14 cellular contexts compared by ENCODE assay signal in the genomic region with DNA sequence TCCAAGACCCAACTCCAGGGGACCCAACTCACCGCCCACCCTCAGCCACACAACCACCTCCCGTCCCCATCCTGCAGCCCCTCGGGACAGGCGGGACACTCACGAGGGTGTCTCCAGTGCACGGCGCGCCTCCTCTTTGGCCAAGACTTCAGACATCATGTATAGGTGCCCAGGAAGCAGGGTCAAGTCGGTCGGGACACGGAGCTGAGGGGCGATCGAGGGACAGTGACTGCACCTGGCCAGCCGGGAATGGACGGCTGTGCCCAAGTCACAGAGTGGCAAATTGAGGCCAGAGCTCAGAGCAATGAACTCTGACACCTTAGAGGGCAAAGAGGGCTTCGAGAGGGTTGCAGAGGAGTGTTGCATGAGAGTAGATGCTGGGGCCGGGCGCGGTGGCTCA. TPM values are rescaled to one million over a fixed set of nuclear protein-coding genes. Genes with fewer than 3 reads are reported as not detected.
DNase-seq lines count a peak whose midpoint lies in the region; ATAC-seq and TF ChIP-seq lines count a peak whose summit lies in the region.
"Had no signal": no experiment of that assay in that cellular context is flagged by ENCODE, and none has a peak within 500 bp of the region (broad histone marks: within the 10 kb centered on the region; RNA-seq: fewer than 3 reads in every experiment).

No MANE protein-coding gene starts in this region.

- no peak overlapping the region for H3K9ac ChIP-seq in iPS-15b (ENCODE audit: low read depth, low read length)

- no peaks in the 10 kb centered on the region for H3K27me3 Mint-ChIP-seq in activated CD8-positive, alpha-beta T cell treated with anti-CD3 and anti-CD28 coated beads for 36 hours

- CTCF ChIA-PET in activated CD8-positive, alpha-beta T cell treated with anti-CD3 and anti-CD28 coated beads for 36 hours (lab: Charles Lee): interaction anchor here (1.7 kb wide), 1 partner anchor 63 kb away, joined by 6 read pairs; no protein-coding TSS in a partner anchor

- no peak for TF ChIP-seq CTCF in activated CD8-positive, alpha-beta T cell treated with anti-CD3 and anti-CD28 coated beads for 36 hours (IDR thresholded peaks at IDR 0.05)

- POLR2A ChIA-PET in activated CD8-positive, alpha-beta T cell treated with anti-CD3 and anti-CD28 coated beads for 36 hours (lab: Charles Lee): interaction anchor here (0.6 to 1.8 kb wide), 5 partner anchors 8 to 30 kb away, joined by 3 to 10 read pairs (median 4); partner anchors contain the start of gene STAP2

- H3K4me1 ChIP-seq in iPS-15b (ENCODE audit: control insufficient read depth, insufficient read depth, low read length): peaks cover 5% of the 10 kb centered on the region

- H3K27me3 ChIP-seq in iPS-15b (ENCODE audit: control insufficient read depth, insufficient read depth, low read length): no peaks in the 10 kb centered on the region

- H3K9me3 ChIP-seq in iPS-15b (ENCODE audit: control insufficient read depth, insufficient read depth, low read length): no peaks in the 10 kb centered on the region

- DNase-seq in activated CD8-positive, alpha-beta T cell treated with anti-CD3 and anti-CD28 coated beads for 36 hours: no peak
- DNase-seq: activated effector memory CD4-positive, alpha-beta T cell treated with Interleukin-2 at 50 U/mL for 16 hours; KG1; NCI-H1417; PC-3 had no signal

- H3K4me3 Mint-ChIP-seq in activated CD8-positive, alpha-beta T cell treated with anti-CD3 and anti-CD28 coated beads for 36 hours: peak overlapping the region; percentile 93

- H3K27ac Mint-ChIP-seq in activated CD8-positive, alpha-beta T cell treated with anti-CD3 and anti-CD28 coated beads for 36 hours: peak overlapping the region; percentile 38
- H3K27ac Mint-ChIP-seq: progenitor cell of endocrine pancreas had no signal

- H3K9me3 Mint-ChIP-seq in activated CD8-positive, alpha-beta T cell treated with anti-CD3 and anti-CD28 coated beads for 36 hours: peaks cover 2% of the 10 kb centered on the region

- peaks cover 26% of the 10 kb centered on the region for H3K4me1 Mint-ChIP-seq in activated CD8-positive, alpha-beta T cell treated with anti-CD3 and anti-CD28 coated beads for 36 hours (ENCODE audit: low read depth)

- peaks cover 26% of the 10 kb centered on the region for H3K36me3 Mint-ChIP-seq in activated CD8-positive, alpha-beta T cell treated with anti-CD3 and anti-CD28 coated beads for 36 hours (ENCODE audit: low read depth)

- H3K36me3 ChIP-seq in iPS-15b (ENCODE audit: control insufficient read depth, insufficient read depth, low read length): peaks cover 4% of the 10 kb centered on the region

- no peak for ATAC-seq in activated CD8-positive, alpha-beta T cell treated with anti-CD3 and anti-CD28 coated beads for 36 hours
- ATAC-seq in HG03432 (IDR thresholded peaks at IDR 0.05; ENCODE audit: unreplicated experiment): no peak
- ATAC-seq: PC-3 had no signal

- intact Hi-C loops in activated CD8-positive, alpha-beta T cell treated with anti-CD3 and anti-CD28 coated beads for 36 hours (cut with micrococcal nuclease): no loop called here

- peak overlapping the region; percentile 77 for H3K4me3 ChIP-seq in iPS-15b (ENCODE audit: low read depth, low read length)

RNA-seq across cellular contexts. Expression of gene STAP2, which starts 8.8 kb away (rescaled TPM):
- total RNA-seq in activated CD8-positive, alpha-beta T cell treated with anti-CD3 and anti-CD28 coated beads for 36 hours: 10 to 100 TPM in 1 of 2 experiments, 1 to 10 TPM in 1; 9.6 to 14.6 TPM

RNA-seq across cellular contexts. Expression of gene MPND, which starts 13.5 kb away (rescaled TPM):
- total RNA-seq in activated CD8-positive, alpha-beta T cell treated with anti-CD3 and anti-CD28 coated beads for 36 hours: 10 to 100 TPM; 15.5 to 16.6 TPM

RNA-seq across cellular contexts. Expression of gene FSD1, which starts 25.5 kb away (rescaled TPM):
- total RNA-seq in activated CD8-positive, alpha-beta T cell treated with anti-CD3 and anti-CD28 coated beads for 36 hours: 10 to 100 TPM; 19.7 to 22.0 TPM
- total RNA-seq: NCI-H460 had no signal

RNA-seq across cellular contexts. Expression of gene TMIGD2, which starts 27.7 kb away (rescaled TPM):
- 10 to 100 TPM; 13.6 to 14.8 TPM for total RNA-seq in activated CD8-positive, alpha-beta T cell treated with anti-CD3 and anti-CD28 coated beads for 36 hours
- total RNA-seq: cardiac septum, endothelial cell of umbilical vein, G401, H4, NCI-H460, PC-3, progenitor cell of endocrine pancreas had no signal

RNA-seq across cellular contexts. Expression of gene SHD, which starts 50.8 kb away (rescaled TPM):
- total RNA-seq in activated CD8-positive, alpha-beta T cell treated with anti-CD3 and anti-CD28 coated beads for 36 hours: not detected
- total RNA-seq: cardiac septum, endothelial cell of umbilical vein, G401, glomerular endothelial cell, H4, NCI-H460 had no signal
